Comparison of ENCODE assay signal across 8 cellular contexts in the genomic region with DNA sequence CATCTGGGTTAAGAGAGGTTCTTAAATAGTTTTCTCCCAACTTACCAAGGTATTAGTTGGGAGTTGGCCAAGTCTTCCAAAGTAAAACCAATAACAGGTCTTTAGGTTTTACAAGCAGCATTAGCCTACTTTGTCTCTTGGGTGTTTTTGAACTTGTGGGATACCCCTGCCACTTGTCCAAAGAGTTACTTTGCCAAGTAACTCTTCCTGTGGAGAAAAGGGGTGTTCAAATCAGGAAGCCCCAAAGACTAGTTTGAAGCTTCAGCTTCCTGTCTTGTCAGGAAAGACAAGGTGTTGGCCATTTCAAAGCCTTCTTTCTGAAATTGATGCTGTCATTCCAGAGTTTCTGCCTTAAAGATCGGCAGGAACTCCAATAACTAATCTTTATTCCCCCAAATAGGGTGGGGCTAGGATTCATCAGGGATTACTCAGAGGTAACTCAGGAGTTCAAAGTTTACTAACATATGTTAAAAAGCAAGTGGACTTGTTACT. TPM values are rescaled to one million over a fixed set of nuclear protein-coding genes. Genes with fewer than 3 reads are reported as not detected.
DNase-seq lines count a peak whose midpoint lies in the region; ATAC-seq, FAIRE-seq and TF ChIP-seq lines count a peak whose summit lies in the region.

No MANE protein-coding gene starts in this region.

- peak overlapping the region; percentile 78 to 82 for H3K27ac ChIP-seq in ascending aorta
- H3K27ac ChIP-seq in HepG2 (ENCODE audit: extremely low read length, insufficient read depth, low read length) = peak overlapping the region; percentile 65
- H3K27ac ChIP-seq in transverse colon = peak overlapping the region; percentile 90 to 91 (median 90)

- DNase-seq in BJ (ENCODE audit: low read depth) (no peak), HT1080 (ENCODE audit: low read depth) (peak; percentile 20), ascending aorta (ENCODE audit: low spot score in 2 of 2) (no peak), HepG2 (ENCODE audit: low spot score) (peak; percentile 57), transverse colon (no peak), dermis blood vessel endothelial cell (no peak), COLO668 (lab: John Stamatoyannopoulos, UW; ENCODE audit: unreplicated experiment) (no peak)

- H3K27me3 ChIP-seq in BJ (ENCODE audit: control insufficient read depth, insufficient read depth, low read length) = no peaks in the 10 kb centered on the region
- H3K27me3 ChIP-seq in ascending aorta = no peaks in the 10 kb centered on the region
- no peaks in the 10 kb centered on the region; a peak in 1 of 5 replicates for H3K27me3 ChIP-seq in HepG2 (ENCODE audit: control insufficient read depth in 1 of 2, insufficient read depth in 2 of 2, low read length in 2 of 2)
- no peaks in the 10 kb centered on the region for H3K27me3 ChIP-seq in transverse colon

- no peak overlapping the region for H2AFZ ChIP-seq in HepG2 (ENCODE audit: low read length)

- ATAC-seq in HepG2 = no peak; the same call in 2 of the 3 replicates
- no peak for ATAC-seq in GM18511 (IDR thresholded peaks at IDR 0.05; ENCODE audit: unreplicated experiment)

- intact Hi-C loops in ascending aorta (cut with DNase I) (no loop called here), HepG2 (cut with micrococcal nuclease; ENCODE audit: unreplicated experiment) (loop anchor here (2.0 kb wide), 1 partner anchor 16 kb away; no protein-coding TSS in a partner anchor), transverse colon (cut with DNase I; ENCODE audit: low total_unique reads) (loop anchor here (10.0 kb wide), 1 partner anchor 134 kb away; no protein-coding TSS in a partner anchor)

- WGBS in HepG2 (ENCODE audit: low lambda C conversion rate) = 4% methylated on average over 1 of the region's 1 CpG
- WGBS in transverse colon (ENCODE audit: low coverage in 1 of 2), 2 donors = 0 to 8% methylated on average over 1 of the region's 1 CpG

- no peak for FAIRE-seq in HepG2 (lab: Jason Lieb, UNC)

- peaks cover 8% of the 10 kb centered on the region for H3K36me3 ChIP-seq in BJ (ENCODE audit: control insufficient read depth, insufficient read depth, low read length)
- H3K36me3 ChIP-seq in ascending aorta = peaks cover 10 to 14% of the 10 kb centered on the region in 2 donors
- peaks cover 6 to 24% of the 10 kb centered on the region in 2 experiments for H3K36me3 ChIP-seq in HepG2 (replicated peaks in 1 of 2; ENCODE audit: control insufficient read depth in 1 of 2, insufficient read depth in 2 of 2, low read length in 2 of 2)
- H3K36me3 ChIP-seq in transverse colon = peaks cover 0 to 11% (median 0%) of the 10 kb centered on the region in 4 donors

- POLR2A ChIA-PET in BJ (lab: Charles Lee) (interaction anchor here (1.2 kb wide), 1 partner anchor 78 kb away, joined by 3 read pairs; a partner anchor contains a TSS), HepG2 (lab: Yijun Ruan, JAX) (interaction anchor here (0.7 to 1.6 kb wide), 7 partner anchors 14 to 750 kb away, joined by 3 to 6 read pairs (median 4); a partner anchor contains a TSS)

- TF ChIP-seq POLR2A in HepG2 (IDR thresholded peaks at IDR 0.05; ENCODE audit: insufficient read depth in 1 of 2, low read depth in 2 of 2, low read length in 2 of 2) (no peak), transverse colon (IDR thresholded peaks at IDR 0.05) (peak; percentile 43)

- H4K20me1 ChIP-seq in HepG2 (ENCODE audit: insufficient read depth, low read length) = no peaks in the 10 kb centered on the region

- CTCF ChIA-PET in BJ (lab: Yijun Ruan, JAX) (no interaction called here), HepG2 (lab: Yijun Ruan, JAX; ENCODE audit: low intra/inter-chr PET ratio, low total read pairs) (no interaction called here)

- H3K9me3 ChIP-seq in ascending aorta = no peaks in the 10 kb centered on the region
- no peaks in the 10 kb centered on the region for H3K9me3 ChIP-seq in HepG2 (ENCODE audit: low read length)
- H3K9me3 ChIP-seq in transverse colon = no peaks in the 10 kb centered on the region

- in situ Hi-C loops in HepG2 (cut with HindIII; ENCODE audit: extremely low pct_ligation_motif_present, low pct_unique_long_range_greater_than_20kb) = no loop called here
- in situ Hi-C loops in transverse colon (cut with MboI; ENCODE audit: low pct_ligation_motif_present in 1 of 4, low pct_unique_long_range_greater_than_20kb in 1 of 4, low sequenced_read_pairs in 3 of 4) = loop anchor here in 2 of 4 donors (5.0 to 25.0 kb wide), 2 partner anchors 82 to 102 kb away; no protein-coding TSS in a partner anchor

- BruUV-seq in HepG2 (replicated peaks; lab: Mats Ljungman, UMichigan) = TSS peak; percentile 85

- H3K9ac ChIP-seq in HepG2 (ENCODE audit: insufficient read depth, low read depth, low read length) = peak overlapping the region; percentile 96

- H3K4me2 ChIP-seq in HepG2 (ENCODE audit: low read depth, low read length) = peak overlapping the region; percentile 84

- TF ChIP-seq RAD21 in HepG2 (CRISPR knock-in tag; IDR thresholded peaks at IDR 0.05) = no peak

- TF ChIP-seq EP300 in HepG2 (IDR thresholded peaks at IDR 0.05; ENCODE audit: low read depth in 2 of 2, low read length in 2 of 2) = no peak
- TF ChIP-seq EP300 in HepG2 (CRISPR knock-in tag; IDR thresholded peaks at IDR 0.05; ENCODE audit: borderline replicate concordance) = no peak
- TF ChIP-seq EP300 in transverse colon (IDR thresholded peaks at IDR 0.05; ENCODE audit: low read depth) = no peak

- H3K4me3 ChIP-seq in BJ (ENCODE audit: low read depth, low read length) (peak overlapping the region; percentile 93), ascending aorta (peak overlapping the region; percentile 80 to 90), HepG2 (replicated peaks in 1 of 3; ENCODE audit: insufficient read depth in 1 of 3, low read depth in 2 of 3, low read length in 3 of 3) (peak overlapping the region; percentile 98 to 100 (median 99)), transverse colon (peak overlapping the region; percentile 78 to 98 (median 88))

- H3K4me1 ChIP-seq in ascending aorta (peaks cover 0 to 6% of the 10 kb centered on the region in 2 donors), HepG2 (ENCODE audit: insufficient read depth, low read length) (peaks cover 40% of the 10 kb centered on the region), transverse colon (peaks cover 9 to 50% (median 29%) of the 10 kb centered on the region in 4 donors)

- H3K79me2 ChIP-seq in HepG2 (ENCODE audit: insufficient read depth, low read length) = peaks cover 8% of the 10 kb centered on the region

- no peak for TF ChIP-seq CTCF in BJ (IDR thresholded peaks at IDR 0.05; ENCODE audit: insufficient read depth, low read depth, low read length)
- TF ChIP-seq CTCF in ascending aorta (IDR thresholded peaks at IDR 0.05) = no peak
- no peak for TF ChIP-seq CTCF in HepG2 (CRISPR knock-in tag; IDR thresholded peaks at IDR 0.05)
- TF ChIP-seq CTCF in transverse colon (IDR thresholded peaks at IDR 0.05) = no peak

TF ChIP-seq in HepG2, 621 proteins besides CTCF, POLR2A, EP300 and RAD21 (continues in another document):
- TF ChIP-seq ZNF44 (CRISPR knock-in tag; IDR thresholded peaks at IDR 0.05) (0 out of 2 replicates have a peak, but pooled peaks have one; percentile 29), RARA (CRISPR knock-in tag; IDR thresholded peaks at IDR 0.05) (no peak), HDAC1 (CRISPR knock-in tag; IDR thresholded peaks at IDR 0.05) (peak; percentile 59; the same call in 1 of the 2 replicates), GFI1 (CRISPR knock-in tag; IDR thresholded peaks at IDR 0.05; ENCODE audit: borderline replicate concordance) (peak; percentile 59), ZNF7 (CRISPR knock-in tag; IDR thresholded peaks at IDR 0.05) (no peak), KLF15 (CRISPR knock-in tag; IDR thresholded peaks at IDR 0.05; ENCODE audit: borderline replicate concordance) (no peak), ZNF562 (CRISPR knock-in tag; IDR thresholded peaks at IDR 0.05; ENCODE audit: borderline replicate concordance) (no peak), ZNF839 (CRISPR knock-in tag; IDR thresholded peaks at IDR 0.05; ENCODE audit: borderline replicate concordance) (no peak), RFXANK (CRISPR knock-in tag; IDR thresholded peaks at IDR 0.05) (no peak), RFXAP (CRISPR knock-in tag; IDR thresholded peaks at IDR 0.05; ENCODE audit: borderline replicate concordance) (0 out of 2 replicates have a peak, but pooled peaks have one; percentile 8), ZNF605 (CRISPR knock-in tag; IDR thresholded peaks at IDR 0.05) (no peak), SRY (CRISPR knock-in tag; IDR thresholded peaks at IDR 0.05) (no peak), XBP1 (CRISPR knock-in tag; IDR thresholded peaks at IDR 0.05) (no peak)

RNA-seq across cellular contexts. Expression of a gene that starts 0.8 kb away (rescaled TPM):
- polyA plus RNA-seq in BJ (2011; rRNA removed) (7.8 and 11.9 TPM in 2 replicates), HepG2 (2011; rRNA removed) (10.6 and 10.7 TPM in 2 replicates)
- 13.4 and 17.8 TPM in 2 replicates for polyA minus RNA-seq in BJ (2011; rRNA and poly(A)+ RNA removed)
- 12.7 and 16.0 TPM in 2 replicates for total RNA-seq in HT1080 (2014; rRNA removed; shearing (Covaris generic))
- polyA plus RNA-seq in HT1080 (2015; cell fraction: cytosol; rRNA removed) = 16.0 and 19.4 TPM in 2 replicates
- polyA plus RNA-seq in HT1080 (2015; cell fraction: nucleus; rRNA removed) = 8.2 and 10.1 TPM in 2 replicates
- total RNA-seq in ascending aorta (17.8 TPM), HepG2 (2016; rRNA removed; fragmentation: Illumina TruSeq; extraction: Trizol) (11.2 and 16.2 TPM in 2 replicates), transverse colon (10 to 100 TPM in 3 of 4 donors, 1 to 10 TPM in 1; 4.2 to 25.9 (median 20.7) TPM), dermis blood vessel endothelial cell (11.7 and 15.4 TPM in 2 replicates)
- total RNA-seq in HepG2 (2016; cell fraction: cytosol; rRNA removed; fragmentation: Illumina TruSeq; extraction: Trizol; ENCODE audit: low read depth) = 3.2 TPM in 2 replicates
- 11.4 and 14.3 TPM in 2 replicates for total RNA-seq in HepG2 (2016; cell fraction: insoluble cytoplasmic fraction; rRNA removed; fragmentation: Illumina TruSeq; extraction: Trizol)
- total RNA-seq in HepG2 (2016; cell fraction: membrane; rRNA removed; fragmentation: Illumina TruSeq; extraction: Trizol) = 12.0 and 12.3 TPM in 2 replicates
- 10.4 and 11.0 TPM in 2 replicates for total RNA-seq in HepG2 (2016; cell fraction: nucleus; rRNA removed; fragmentation: Illumina TruSeq; extraction: Trizol)
- polyA plus RNA-seq in HepG2 (2011; cell fraction: cytosol; rRNA removed) = 4.3 and 7.7 TPM in 2 replicates
- polyA plus RNA-seq in HepG2 (2011; cell fraction: nucleus; rRNA removed) = 9.1 and 10.7 TPM in 2 replicates
- polyA plus RNA-seq in HepG2 (2012) = 8.1 and 8.6 TPM in 2 replicates
- polyA plus RNA-seq in HepG2 (2016; cell fraction: cytosol; fragmentation: Illumina TruSeq; extraction: Trizol; ENCODE audit: low read depth) = 3.2 and 4.1 TPM in 2 replicates
- 11.4 and 11.5 TPM in 2 replicates for polyA plus RNA-seq in HepG2 (2016; cell fraction: insoluble cytoplasmic fraction; fragmentation: Illumina TruSeq; extraction: Trizol; ENCODE audit: low read depth)
- polyA plus RNA-seq in HepG2 (2016; cell fraction: membrane; fragmentation: Illumina TruSeq; extraction: Trizol; ENCODE audit: low read depth) = 8.1 and 10.1 TPM in 2 replicates
- polyA plus RNA-seq in HepG2 (2016; cell fraction: nucleus; fragmentation: Illumina TruSeq; extraction: Trizol; ENCODE audit: insufficient read depth, low read depth) = 12.2 and 13.1 TPM in 2 replicates
- polyA minus RNA-seq in HepG2 (2011; rRNA and poly(A)+ RNA removed; ENCODE audit: low replicate concordance) = 22.2 and 25.1 TPM in 2 replicates
- polyA minus RNA-seq in HepG2 (2011; cell fraction: cytosol; rRNA and poly(A)+ RNA removed) = 9.8 and 13.5 TPM in 2 replicates
- polyA minus RNA-seq in HepG2 (2011; cell fraction: nucleus; rRNA and poly(A)+ RNA removed) = 32.2 and 33.1 TPM in 2 replicates

Comparison
In these comparisons a context has a peak if more than half of its experiments do, and no peak if none do; other contexts are left out.
1. DNase-seq: peak in HT1080 (single experiment) and HepG2 (single experiment); none in BJ (single experiment), ascending aorta (0 of 2), transverse colon (single experiment), dermis blood vessel endothelial cell (single experiment) and COLO668 (single experiment).
2. Peak in every context shown above with its lines, with median percentiles within 50 percentile points of each other: H3K4me3 ChIP-seq and H3K27ac ChIP-seq.